8 cellular contexts compared by ENCODE assay signal in the genomic region with DNA sequence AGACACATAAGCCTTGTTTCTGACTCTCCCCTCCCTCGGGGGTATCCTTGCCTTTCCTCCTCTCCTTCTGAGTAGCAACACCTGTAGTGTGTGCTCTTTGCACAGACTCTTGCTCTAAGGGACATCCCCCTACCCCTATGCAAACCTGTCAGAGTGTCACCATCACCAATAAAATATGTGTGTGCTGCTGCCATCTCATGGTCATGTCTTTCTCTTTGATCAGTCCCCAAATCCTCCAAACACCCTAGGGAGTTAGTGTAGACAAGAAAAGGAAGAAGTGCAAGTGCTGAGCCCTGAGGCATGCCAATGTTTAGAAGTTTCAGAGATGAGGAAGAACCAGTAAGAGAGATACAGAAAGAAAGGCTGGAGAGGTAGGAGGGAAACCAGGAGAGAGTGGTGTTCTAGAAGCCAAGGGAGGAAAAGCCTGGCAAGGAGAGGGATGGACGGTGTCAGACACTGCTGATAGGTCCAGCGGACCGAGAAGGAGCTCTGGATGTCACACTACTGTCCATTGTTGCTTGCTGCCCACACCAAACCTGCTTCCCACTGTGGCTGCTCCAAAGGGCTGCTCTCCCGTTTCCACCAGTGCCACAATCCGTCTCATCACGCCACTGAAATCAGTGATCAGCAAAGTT. TPM values are rescaled to one million over a fixed set of nuclear protein-coding genes. Genes with fewer than 3 reads are reported as not detected.
DNase-seq lines count a peak whose midpoint lies in the region; ATAC-seq, FAIRE-seq and TF ChIP-seq lines count a peak whose summit lies in the region.

No MANE protein-coding gene starts in this region.

- no peak for TF ChIP-seq CTCF in kidney (IDR thresholded peaks at IDR 0.05; ENCODE audit: borderline replicate concordance, extremely low read depth, insufficient read depth)

- no peak overlapping the region for H3K9ac ChIP-seq in kidney (ENCODE audit: low read length in 2 of 2)

- DNase-seq in EH (ENCODE audit: low read depth), result peak; percentile 11
- peak; percentile 78 for DNase-seq in NCI-H69 (lab: John Stamatoyannopoulos, UW)
- DNase-seq in islet precursor cell, result no peak
- DNase-seq in stimulated activated CD4-positive, alpha-beta T cell treated with anti-CD3 and anti-CD28 coated beads, Interleukin-4, amount 100 ng/mL, for 4 hours, result no peak
- DNase-seq in kidney, result no peak
- no peak for DNase-seq in CD8-positive, alpha-beta memory T cell

- H3K4me3 Mint-ChIP-seq in CD8-positive, alpha-beta memory T cell, result no peak overlapping the region

- H3K36me3 Mint-ChIP-seq in CD8-positive, alpha-beta memory T cell, result peaks cover 0 to 16% (median 2%) of the 10 kb centered on the region in 3 donors

- ATAC-seq in GM21529 (IDR thresholded peaks at IDR 0.05; ENCODE audit: unreplicated experiment), result peak; percentile 65
- peak; percentile 32 for ATAC-seq in esophagus mucosa

- H3K27me3 Mint-ChIP-seq in CD8-positive, alpha-beta memory T cell, result peaks cover 2 to 6% of the 10 kb centered on the region in 2 donors

- no peaks in the 10 kb centered on the region for H3K9me3 Mint-ChIP-seq in CD8-positive, alpha-beta memory T cell

- no peaks in the 10 kb centered on the region for H3K4me1 ChIP-seq in kidney (ENCODE audit: control insufficient read depth in 1 of 2, insufficient read depth in 1 of 2, low read depth in 1 of 2, low read length in 2 of 2)
- H3K4me1 ChIP-seq in CD8-positive, alpha-beta memory T cell (ENCODE audit: insufficient read depth, low read length), result no peaks in the 10 kb centered on the region

- H3K27ac Mint-ChIP-seq in CD8-positive, alpha-beta memory T cell, result peak overlapping the region in 2 of 8 donors; percentile 12 to 18

- H3K36me3 ChIP-seq in kidney (ENCODE audit: control insufficient read depth in 1 of 2, insufficient read depth in 2 of 2, low read length in 2 of 2), result no peaks in the 10 kb centered on the region
- no peaks in the 10 kb centered on the region for H3K36me3 ChIP-seq in CD8-positive, alpha-beta memory T cell (ENCODE audit: insufficient read depth, low read length)

- intact Hi-C loops in kidney (cut with DNase I), result no loop called here

- no peaks in the 10 kb centered on the region for H3K9me3 ChIP-seq in kidney (ENCODE audit: control insufficient read depth in 1 of 2, low read length in 2 of 2)
- no peaks in the 10 kb centered on the region for H3K9me3 ChIP-seq in CD8-positive, alpha-beta memory T cell (ENCODE audit: low read length)

- POLR2A ChIA-PET in CD8-positive, alpha-beta memory T cell (lab: Charles Lee), result no interaction called here

- no peak overlapping the region for H3K27ac ChIP-seq in kidney (ENCODE audit: low read depth in 2 of 2, low read length in 2 of 2)
- H3K27ac ChIP-seq in CD8-positive, alpha-beta memory T cell (ENCODE audit: low read depth, low read length), result no peak overlapping the region

- no peak overlapping the region for H3K4me3 ChIP-seq in kidney (ENCODE audit: low read length in 2 of 2)
- no peak overlapping the region for H3K4me3 ChIP-seq in CD8-positive, alpha-beta memory T cell (ENCODE audit: low read length)

- H3K27me3 ChIP-seq in CD8-positive, alpha-beta memory T cell (ENCODE audit: insufficient read depth, low read length, poor library complexity, severe bottlenecking), result no peaks in the 10 kb centered on the region

- CTCF ChIA-PET in CD8-positive, alpha-beta memory T cell (lab: Charles Lee), result no interaction called here

- no peak for FAIRE-seq in kidney (lab: Jason Lieb, UNC)

- H3K4me1 Mint-ChIP-seq in CD8-positive, alpha-beta memory T cell, result no peaks in the 10 kb centered on the region

RNA-seq across cellular contexts. Expression of gene TRMT6, which starts 16.4 kb away (rescaled TPM):
- total RNA-seq in esophagus mucosa, result 12.6 TPM
- 12.3 TPM for total RNA-seq in kidney
- polyA plus RNA-seq in kidney (ENCODE audit: insufficient read depth, low read depth, low replicate concordance), result 9.1 TPM
- total RNA-seq in CD8-positive, alpha-beta memory T cell, result 10 to 100 TPM; 35.8 to 38.5 TPM
- 14.6 TPM for polyA plus RNA-seq in CD8-positive, alpha-beta memory T cell

RNA-seq across cellular contexts. Expression of gene MCM8, which starts 16.5 kb away (rescaled TPM):
- total RNA-seq in esophagus mucosa (5.7 TPM), kidney (6.6 TPM)
- polyA plus RNA-seq in kidney (ENCODE audit: insufficient read depth, low read depth, low replicate concordance), result 1.9 TPM
- total RNA-seq in CD8-positive, alpha-beta memory T cell, result 10 to 100 TPM; 31.9 to 33.8 TPM
- polyA plus RNA-seq in CD8-positive, alpha-beta memory T cell, result 0.35 TPM

RNA-seq across cellular contexts. Expression of gene CHGB, which starts 22.6 kb away (rescaled TPM):
- 0.12 TPM for total RNA-seq in esophagus mucosa
- total RNA-seq in kidney, result 1.7 TPM
- 6.8 TPM for polyA plus RNA-seq in kidney (ENCODE audit: insufficient read depth, low read depth, low replicate concordance)
- under 1 TPM; 0.13 to 0.20 TPM for total RNA-seq in CD8-positive, alpha-beta memory T cell
- polyA plus RNA-seq in CD8-positive, alpha-beta memory T cell, result not detected

Comparison
In these comparisons a context has a peak if more than half of its experiments do, and no peak if none do; other contexts are left out.
1. DNase-seq: peak in EH (single experiment) and NCI-H69 (single experiment); none in islet precursor cell (single experiment), stimulated activated CD4-positive, alpha-beta T cell treated with anti-CD3 and anti-CD28 coated beads, Interleukin-4, amount 100 ng/mL, for 4 hours (0 of 2), kidney (single experiment) and CD8-positive, alpha-beta memory T cell (0 of 5).